Comparison of ENCODE assay signal across 8 cellular contexts in the genomic region with DNA sequence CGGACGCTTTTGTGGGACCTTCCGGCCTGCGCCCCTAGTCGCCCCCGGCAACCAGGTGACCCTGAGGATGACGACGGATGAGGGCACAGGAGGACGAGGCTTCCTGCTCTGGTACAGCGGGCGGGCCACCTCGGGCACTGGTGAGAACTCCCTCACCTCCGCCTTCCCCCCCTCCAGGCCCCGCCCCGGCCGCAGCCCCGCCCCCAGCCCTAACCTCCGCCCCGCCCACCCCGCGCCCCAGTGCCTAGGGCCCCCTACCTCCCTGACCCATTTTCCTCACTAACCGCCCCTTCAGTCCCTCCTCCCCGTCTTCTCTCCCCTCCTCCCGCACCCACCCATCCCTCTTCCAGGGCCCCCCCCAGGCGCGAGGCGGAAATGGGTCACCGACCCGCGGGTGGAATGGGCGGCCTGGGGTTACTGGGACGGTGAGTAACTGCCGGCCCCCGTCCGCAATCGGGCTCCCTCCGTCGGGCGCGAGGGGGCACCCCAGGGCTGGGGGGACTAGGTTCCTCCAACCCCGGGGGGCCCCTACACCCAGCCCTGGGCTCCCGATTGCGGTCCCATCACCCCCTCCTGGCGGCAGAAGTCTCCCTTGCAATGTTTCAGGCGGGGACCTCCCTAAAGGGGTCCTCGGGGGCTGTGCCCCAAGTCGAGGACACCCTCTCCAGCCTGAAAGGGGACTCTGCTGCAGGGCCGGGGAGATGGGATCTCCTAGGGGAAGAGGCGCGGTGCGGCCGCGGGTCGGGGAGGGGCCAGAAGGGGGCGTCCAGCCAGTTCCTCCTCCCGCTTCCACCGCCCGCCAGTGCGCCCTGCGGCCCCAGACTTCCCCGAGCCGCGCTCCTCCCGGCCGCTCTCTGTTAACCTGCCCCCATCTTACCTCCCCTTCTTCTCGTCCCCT. TPM values are rescaled to one million over a fixed set of nuclear protein-coding genes. Genes with fewer than 3 reads are reported as not detected.
DNase-seq lines count a peak whose midpoint lies in the region; ATAC-seq, FAIRE-seq and TF ChIP-seq lines count a peak whose summit lies in the region.

No MANE protein-coding gene starts in this region.

- no peaks in the 10 kb centered on the region for H4K20me1 ChIP-seq in endothelial cell of umbilical vein (replicated peaks; ENCODE audit: control insufficient read depth, extremely low read depth, insufficient read depth, low read length)

- peak overlapping the region; percentile 99 for H2AFZ ChIP-seq in endothelial cell of umbilical vein (ENCODE audit: low read depth, low read length)

- peaks cover 25% of the 10 kb centered on the region for H3K4me1 ChIP-seq in endothelial cell of umbilical vein (ENCODE audit: control insufficient read depth, extremely low read depth, insufficient read depth, low read length)

- no peak for TF ChIP-seq POLR2A in endothelial cell of umbilical vein (IDR thresholded peaks at IDR 0.05; ENCODE audit: low read depth, low read length)

- H3K27ac Mint-ChIP-seq in stimulated activated memory B cell treated with anti-CD40 and anti-IgM and Interleukin-4, amounts not matched to agents 10 μg/mL and 1 μg/mL and 100 μg/mL, for 72 hours, result peak overlapping the region; percentile 87

- H3K36me3 ChIP-seq in endothelial cell of umbilical vein (ENCODE audit: control insufficient read depth in 2 of 2, extremely low read depth in 1 of 2, insufficient read depth in 2 of 2, low read length in 2 of 2), result no peaks in the 10 kb centered on the region

- peaks cover 22% of the 10 kb centered on the region for H3K4me1 Mint-ChIP-seq in stimulated activated memory B cell treated with anti-CD40 and anti-IgM and Interleukin-4, amounts not matched to agents 10 μg/mL and 1 μg/mL and 100 μg/mL, for 72 hours

- intact Hi-C loops in endothelial cell of umbilical vein (cut with micrococcal nuclease), result loop anchor here (1.0 to 2.0 kb wide), 4 partner anchors 8 to 78 kb away; partner anchors contain the start of genes FBXO24, GNB2, LRCH4 and MOSPD3

- ATAC-seq in HG02798 (IDR thresholded peaks at IDR 0.05; ENCODE audit: poor library complexity, unreplicated experiment) (peak; percentile 65), GM19395 (IDR thresholded peaks at IDR 0.05; ENCODE audit: unreplicated experiment) (no peak)
- ATAC-seq in stimulated activated memory B cell treated with anti-CD40 and anti-IgM and Interleukin-4, amounts not matched to agents 10 μg/mL and 1 μg/mL and 100 μg/mL, for 72 hours, result peak; percentile 79

- peak; percentile 79 for FAIRE-seq in endothelial cell of umbilical vein (lab: Jason Lieb, UNC)

- H3K27me3 Mint-ChIP-seq in stimulated activated memory B cell treated with anti-CD40 and anti-IgM and Interleukin-4, amounts not matched to agents 10 μg/mL and 1 μg/mL and 100 μg/mL, for 72 hours, result no peaks in the 10 kb centered on the region

- peak overlapping the region; percentile 44 to 65 (median 54) for H3K4me3 ChIP-seq in endothelial cell of umbilical vein (replicated peaks in 1 of 3; ENCODE audit: insufficient read depth in 1 of 3, low read depth in 1 of 3, low read length in 3 of 3)

- H3K9me3 Mint-ChIP-seq in stimulated activated memory B cell treated with anti-CD40 and anti-IgM and Interleukin-4, amounts not matched to agents 10 μg/mL and 1 μg/mL and 100 μg/mL, for 72 hours, result no peaks in the 10 kb centered on the region

- no peaks in the 10 kb centered on the region for H3K27me3 ChIP-seq in endothelial cell of umbilical vein (ENCODE audit: control insufficient read depth in 2 of 2, insufficient read depth in 2 of 2, low read length in 2 of 2)

- dilution Hi-C loops in endothelial cell of umbilical vein (cut with MboI; ENCODE audit: extremely low pct_ligation_motif_present, low sequenced_read_pairs), result no loop called here

- no TSS peak for BruUV-seq in endothelial cell of umbilical vein (replicated peaks; lab: Mats Ljungman, UMichigan)

- H3K36me3 Mint-ChIP-seq in stimulated activated memory B cell treated with anti-CD40 and anti-IgM and Interleukin-4, amounts not matched to agents 10 μg/mL and 1 μg/mL and 100 μg/mL, for 72 hours, result no peaks in the 10 kb centered on the region

- peak overlapping the region; percentile 23 for H3K9ac ChIP-seq in endothelial cell of umbilical vein (replicated peaks; ENCODE audit: extremely low read depth, insufficient read depth, low read length)

- no peaks in the 10 kb centered on the region for H3K9me1 ChIP-seq in endothelial cell of umbilical vein (replicated peaks; ENCODE audit: control insufficient read depth, extremely low read depth, insufficient read depth, low read length)

- peak; percentile 91 for DNase-seq in GM10248 (ENCODE audit: extremely low spot score)
- DNase-seq in NCI-H82 treated with DMSO at 0.1 percent for 48 hours (lab: John Stamatoyannopoulos, UW; ENCODE audit: unreplicated experiment), result peak; percentile 5
- peak in 2 of 3 experiments; percentile 70 to 73 for DNase-seq in activated CD8-positive, alpha-beta memory T cell treated with anti-CD3 and anti-CD28 coated beads for 48 hours (ENCODE audit: low read depth in 2 of 3, low spot score in 2 of 3)
- peak; percentile 43 for DNase-seq in endothelial cell of umbilical vein (ENCODE audit: low read depth, low spot score)
- DNase-seq in mucosa of gallbladder (ENCODE audit: low spot score), result peak; percentile 55

- H3K27ac ChIP-seq in endothelial cell of umbilical vein (ENCODE audit: insufficient read depth, low read depth, low read length), result no peak overlapping the region

- POLR2A ChIA-PET in GM10248 (lab: Yijun Ruan, JAX) (interaction anchor here (1.3 kb wide), 1 partner anchor 18 kb away, joined by 5 read pairs; the partner anchor contains the start of genes FBXO24 and LRCH4), endothelial cell of umbilical vein (lab: Charles Lee) (no interaction called here)

- CTCF ChIA-PET in GM10248 (lab: Yijun Ruan, JAX) (interaction anchor here (1.0 to 3.5 kb wide), 8 partner anchors 8 to 101 kb away, joined by 3 to 21 read pairs (median 5); partner anchors contain the start of genes FBXO24, LRCH4, MOSPD3 and POP7), endothelial cell of umbilical vein (lab: Charles Lee) (interaction anchor here (1.6 to 2.8 kb wide), 2 partner anchors 15 to 16 kb away, joined by 7 to 10 read pairs; no protein-coding TSS in a partner anchor)

- TF ChIP-seq CTCF in GM10248 (IDR thresholded peaks at IDR 0.05; ENCODE audit: control extremely low read depth, extremely low read depth, low read depth, missing control alignments) (peak; percentile 42), endothelial cell of umbilical vein (IDR thresholded peaks at IDR 0.05; ENCODE audit: extremely low read depth in 1 of 2, insufficient read depth in 1 of 2, low read depth in 1 of 2, low read length in 2 of 2) (peak; percentile 43 to 55)

- no peaks in the 10 kb centered on the region for H3K79me2 ChIP-seq in endothelial cell of umbilical vein (ENCODE audit: control insufficient read depth, insufficient read depth, low read length)

- no peaks in the 10 kb centered on the region for H3K9me3 ChIP-seq in endothelial cell of umbilical vein (replicated peaks; ENCODE audit: control insufficient read depth, insufficient read depth, low read length)

- peak overlapping the region; percentile 82 for H3K4me3 Mint-ChIP-seq in stimulated activated memory B cell treated with anti-CD40 and anti-IgM and Interleukin-4, amounts not matched to agents 10 μg/mL and 1 μg/mL and 100 μg/mL, for 72 hours

- peak overlapping the region; percentile 93 for H3K4me2 ChIP-seq in endothelial cell of umbilical vein (ENCODE audit: insufficient read depth, low read length)

RNA-seq across cellular contexts. Expression of gene PCOLCE, which starts 2.2 kb away (rescaled TPM):
- total RNA-seq in endothelial cell of umbilical vein, result 4.3 and 4.7 TPM in 2 replicates
- polyA plus RNA-seq in endothelial cell of umbilical vein, result 1.2 and 2.5 TPM in 2 replicates
- polyA plus RNA-seq in endothelial cell of umbilical vein (2011; cell fraction: cytosol; rRNA removed), result 0.67 and 0.87 TPM in 2 replicates
- polyA plus RNA-seq in endothelial cell of umbilical vein (2011; cell fraction: nucleus; rRNA removed), result 4.4 and 6.5 TPM in 2 replicates
- polyA plus RNA-seq in endothelial cell of umbilical vein (2012), result 4.3 and 5.3 TPM in 2 replicates
- 0.28 TPM in 1 of 2 replicates, not detected in the other for polyA minus RNA-seq in endothelial cell of umbilical vein
- not detected for polyA minus RNA-seq in endothelial cell of umbilical vein (2011; cell fraction: cytosol; rRNA and poly(A)+ RNA removed)
- 0.77 and 1.1 TPM in 2 replicates for polyA minus RNA-seq in endothelial cell of umbilical vein (2011; cell fraction: nucleus; rRNA and poly(A)+ RNA removed)
- 55.4 TPM for total RNA-seq in mucosa of gallbladder

RNA-seq across cellular contexts. Expression of gene MOSPD3, which starts 8.0 kb away (rescaled TPM):
- total RNA-seq in endothelial cell of umbilical vein (24.2 and 24.4 TPM in 2 replicates), mucosa of gallbladder (34.8 TPM)
- 40.7 and 53.5 TPM in 2 replicates for polyA plus RNA-seq in endothelial cell of umbilical vein
- polyA plus RNA-seq in endothelial cell of umbilical vein (2011; cell fraction: cytosol; rRNA removed), result 17.8 and 18.0 TPM in 2 replicates
- polyA plus RNA-seq in endothelial cell of umbilical vein (2011; cell fraction: nucleus; rRNA removed), result 20.5 and 24.6 TPM in 2 replicates
- 23.3 and 25.8 TPM in 2 replicates for polyA plus RNA-seq in endothelial cell of umbilical vein (2012)
- 14.1 and 17.7 TPM in 2 replicates for polyA minus RNA-seq in endothelial cell of umbilical vein
- 4.1 TPM for polyA minus RNA-seq in endothelial cell of umbilical vein (2011; cell fraction: cytosol; rRNA and poly(A)+ RNA removed)
- 2.4 and 3.6 TPM in 2 replicates for polyA minus RNA-seq in endothelial cell of umbilical vein (2011; cell fraction: nucleus; rRNA and poly(A)+ RNA removed)

RNA-seq across cellular contexts. Expression of gene FBXO24, which starts 18.2 kb away (rescaled TPM):
- total RNA-seq in endothelial cell of umbilical vein (0.35 and 0.38 TPM in 2 replicates), mucosa of gallbladder (1.6 TPM)
- 0.16 and 0.37 TPM in 2 replicates for polyA plus RNA-seq in endothelial cell of umbilical vein
- polyA plus RNA-seq in endothelial cell of umbilical vein (2011; cell fraction: cytosol; rRNA removed), result 0.23 and 0.27 TPM in 2 replicates
- 0.97 and 1.0 TPM in 2 replicates for polyA plus RNA-seq in endothelial cell of umbilical vein (2011; cell fraction: nucleus; rRNA removed)
- polyA plus RNA-seq in endothelial cell of umbilical vein (2012), result 0.11 and 0.30 TPM in 2 replicates
- polyA minus RNA-seq in endothelial cell of umbilical vein, result 0.21 and 1.3 TPM in 2 replicates
- not detected for polyA minus RNA-seq in endothelial cell of umbilical vein (2011; cell fraction: cytosol; rRNA and poly(A)+ RNA removed)
- polyA minus RNA-seq in endothelial cell of umbilical vein (2011; cell fraction: nucleus; rRNA and poly(A)+ RNA removed), result 0.87 TPM in 1 of 2 replicates, not detected in the other

RNA-seq across cellular contexts. Expression of gene LRCH4, which starts 18.4 kb away (rescaled TPM):
- total RNA-seq in endothelial cell of umbilical vein (56.1 and 61.5 TPM in 2 replicates), mucosa of gallbladder (131 TPM)
- 32.1 and 40.6 TPM in 2 replicates for polyA plus RNA-seq in endothelial cell of umbilical vein
- polyA plus RNA-seq in endothelial cell of umbilical vein (2011; cell fraction: cytosol; rRNA removed), result 11.4 and 16.9 TPM in 2 replicates
- polyA plus RNA-seq in endothelial cell of umbilical vein (2011; cell fraction: nucleus; rRNA removed), result 199 and 251 TPM in 2 replicates
- polyA plus RNA-seq in endothelial cell of umbilical vein (2012), result 23.4 and 23.7 TPM in 2 replicates
- polyA minus RNA-seq in endothelial cell of umbilical vein, result 22.1 and 24.7 TPM in 2 replicates
- 21.6 TPM for polyA minus RNA-seq in endothelial cell of umbilical vein (2011; cell fraction: cytosol; rRNA and poly(A)+ RNA removed)
- polyA minus RNA-seq in endothelial cell of umbilical vein (2011; cell fraction: nucleus; rRNA and poly(A)+ RNA removed), result 53.2 and 73.3 TPM in 2 replicates

RNA-seq across cellular contexts. Expression of gene SAP25, which starts 30.6 kb away (rescaled TPM):
- total RNA-seq in endothelial cell of umbilical vein (2.4 and 3.2 TPM in 2 replicates), mucosa of gallbladder (13.3 TPM)
- polyA plus RNA-seq in endothelial cell of umbilical vein, result 3.2 and 5.0 TPM in 2 replicates
- polyA plus RNA-seq in endothelial cell of umbilical vein (2011; cell fraction: cytosol; rRNA removed), result 0.30 and 0.32 TPM in 2 replicates
- polyA plus RNA-seq in endothelial cell of umbilical vein (2011; cell fraction: nucleus; rRNA removed), result 8.9 TPM in 2 replicates
- 0.35 and 0.52 TPM in 2 replicates for polyA plus RNA-seq in endothelial cell of umbilical vein (2012)
- 0.66 TPM in 1 of 2 replicates, not detected in the other for polyA minus RNA-seq in endothelial cell of umbilical vein
- not detected for polyA minus RNA-seq in endothelial cell of umbilical vein (2011; cell fraction: cytosol; rRNA and poly(A)+ RNA removed)
- polyA minus RNA-seq in endothelial cell of umbilical vein (2011; cell fraction: nucleus; rRNA and poly(A)+ RNA removed), result 2.1 and 4.6 TPM in 2 replicates

Comparison
In these comparisons a context has a peak if more than half of its experiments do, and no peak if none do; other contexts are left out.
1. DNase-seq: peak in every context shown above with its lines; median percentile 91 in GM10248; 72 in activated CD8-positive, alpha-beta memory T cell treated with anti-CD3 and anti-CD28 coated beads for 48 hours; 55 in mucosa of gallbladder; 43 in endothelial cell of umbilical vein; 5 in NCI-H82 treated with DMSO at 0.1 percent for 48 hours.